ENCODE assay signal across 9 cellular contexts in the genomic region with DNA sequence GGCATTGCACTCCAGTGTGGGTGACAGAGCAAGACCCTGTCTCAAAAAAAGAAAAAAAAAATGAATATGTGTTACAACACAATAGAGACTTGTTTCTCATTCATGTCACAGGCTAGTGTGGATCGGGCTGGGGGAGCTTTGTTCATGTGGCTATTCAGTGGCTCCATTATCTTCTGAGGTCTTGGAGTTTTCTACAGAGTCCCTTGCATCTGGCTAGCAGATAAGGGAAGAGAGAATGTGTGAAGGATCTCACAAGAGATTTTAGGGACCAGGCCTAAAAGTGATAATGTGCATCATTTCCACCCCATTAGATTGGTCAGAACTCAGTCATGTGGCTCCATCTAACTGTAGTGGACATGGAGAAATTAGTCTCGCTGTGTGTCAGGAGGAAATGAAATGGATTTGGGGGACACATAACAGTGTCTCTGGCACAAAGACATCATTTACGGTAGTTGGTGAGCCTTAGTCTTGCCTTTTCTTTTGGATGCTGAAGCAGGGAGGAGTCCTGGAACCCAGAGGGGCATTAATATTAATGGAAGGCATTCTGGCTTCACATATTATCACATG. TPM values are rescaled to one million over a fixed set of nuclear protein-coding genes. Genes with fewer than 3 reads are reported as not detected.
DNase-seq lines count a peak whose midpoint lies in the region; ATAC-seq and TF ChIP-seq lines count a peak whose summit lies in the region.
"Had no signal": no experiment of that assay in that cellular context is flagged by ENCODE, and none has a peak within 500 bp of the region (broad histone marks: within the 10 kb centered on the region; RNA-seq: fewer than 3 reads in every experiment).

No MANE protein-coding gene starts in this region.

- H3K4me1 Mint-ChIP-seq in T-cell, result peaks cover 15 to 44% (median 38%) of the 10 kb centered on the region in 3 donors

- intact Hi-C loops in esophagus muscularis mucosa (cut with DNase I), result loop anchor here (5.0 kb wide), 1 partner anchor 83 kb away; no protein-coding TSS in a partner anchor

- POLR2A ChIA-PET in T-cell (lab: Charles Lee), result interaction anchor here (0.5 to 1.0 kb wide), 2 partner anchors 11 to 74 kb away, joined by 3 to 7 read pairs; no protein-coding TSS in a partner anchor

- ATAC-seq in T-cell (replicated peaks in 1 of 4) (no peak), GM18868 (IDR thresholded peaks at IDR 0.05; ENCODE audit: unreplicated experiment) (no peak)

- peak overlapping the region; percentile 79 to 87 (median 82) for H3K27ac ChIP-seq in esophagus muscularis mucosa (replicated peaks in 1 of 4)

- no peak overlapping the region for H3K4me3 Mint-ChIP-seq in T-cell

- H3K4me3 ChIP-seq in esophagus muscularis mucosa, result no peak overlapping the region
- peak overlapping the region; percentile 42 for H3K4me3 ChIP-seq in skeletal muscle satellite cell (ENCODE audit: low read length)
- H3K4me3 ChIP-seq in MG63, result no peak overlapping the region

- no peak for TF ChIP-seq CTCF in esophagus muscularis mucosa (IDR thresholded peaks at IDR 0.05)

- H3K36me3 ChIP-seq in esophagus muscularis mucosa (peaks cover 31 to 91% (median 63%) of the 10 kb centered on the region in 4 donors), skeletal muscle satellite cell (ENCODE audit: insufficient read depth, low read length) (peaks cover 44% of the 10 kb centered on the region), MG63 (peaks cover 52% of the 10 kb centered on the region)

- H3K36me3 Mint-ChIP-seq in T-cell, result peaks cover 54% of the 10 kb centered on the region

- H3K9ac ChIP-seq in skeletal muscle satellite cell (ENCODE audit: low read depth, low read length), result peak overlapping the region; percentile 85

- H3K4me1 ChIP-seq in esophagus muscularis mucosa, result peaks cover 47 to 56% (median 56%) of the 10 kb centered on the region in 4 donors
- peaks cover 47% of the 10 kb centered on the region for H3K4me1 ChIP-seq in skeletal muscle satellite cell (ENCODE audit: control insufficient read depth, insufficient read depth, low read length)

- CTCF ChIA-PET in T-cell (lab: Charles Lee), result no interaction called here

- no peak for TF ChIP-seq POLR2A in esophagus muscularis mucosa (IDR thresholded peaks at IDR 0.05; ENCODE audit: low read depth)

- H3K27me3 ChIP-seq in esophagus muscularis mucosa (no peaks in the 10 kb centered on the region), skeletal muscle satellite cell (ENCODE audit: control insufficient read depth, insufficient read depth, low read length) (no peaks in the 10 kb centered on the region), MG63 (no peaks in the 10 kb centered on the region)

- peak; percentile 31 for DNase-seq in EL
- no peak for DNase-seq in T-cell
- DNase-seq in esophagus muscularis mucosa (ENCODE audit: extremely low spot score), result no peak
- no peak for DNase-seq in retina
- DNase-seq in MG63, result no peak
- DNase-seq in COLO668 (lab: John Stamatoyannopoulos, UW; ENCODE audit: unreplicated experiment), result no peak
- DNase-seq: activated gamma-delta T cell treated with Interleukin-2 at 50 U/mL for 16 hours had no signal

- peak overlapping the region; percentile 87 to 90 for H3K27ac Mint-ChIP-seq in T-cell

- H3K9me3 ChIP-seq in esophagus muscularis mucosa, result no peaks in the 10 kb centered on the region
- H3K9me3 ChIP-seq in skeletal muscle satellite cell (replicated peaks; ENCODE audit: low read length), result no peaks in the 10 kb centered on the region
- H3K9me3 ChIP-seq in MG63, result no peaks in the 10 kb centered on the region

- no peaks in the 10 kb centered on the region for H3K9me3 Mint-ChIP-seq in T-cell

- no peak for TF ChIP-seq EP300 in esophagus muscularis mucosa (IDR thresholded peaks at IDR 0.05)

- no peaks in the 10 kb centered on the region for H3K27me3 Mint-ChIP-seq in T-cell

- 94% methylated on average over 3 of the region's 3 CpGs for WGBS in esophagus muscularis mucosa

- H3K4me2 ChIP-seq in skeletal muscle satellite cell (ENCODE audit: low read length), result peak overlapping the region; percentile 63

RNA-seq across cellular contexts. Expression of a gene that starts 32.4 kb away (rescaled TPM):
- total RNA-seq in T-cell (10 to 100 TPM; 23.3 to 46.4 (median 29.2) TPM), esophagus muscularis mucosa (1 to 10 TPM; 2.2 to 7.3 (median 4.3) TPM)
- total RNA-seq in skeletal muscle satellite cell (2012; rRNA removed), result 1.5 and 2.5 TPM in 2 replicates
- 0.91 and 4.7 TPM in 2 replicates for total RNA-seq in MG63 (2014; rRNA removed; shearing (Covaris generic); ENCODE audit: low replicate concordance)

RNA-seq across cellular contexts. Expression of a gene that starts 34.6 kb away (rescaled TPM):
- total RNA-seq in T-cell (100 to 1,000 TPM; 188 to 217 (median 208) TPM), esophagus muscularis mucosa (100 to 1,000 TPM; 137 to 236 (median 202) TPM)
- 72.1 and 75.3 TPM in 2 replicates for total RNA-seq in skeletal muscle satellite cell (2012; rRNA removed)
- total RNA-seq in MG63 (2014; rRNA removed; shearing (Covaris generic); ENCODE audit: low replicate concordance), result 29.3 and 39.6 TPM in 2 replicates
